ENCODE assay signal across 14 cellular contexts in genomic region chr11:86941077-86941870, GRCh38. TPM values are rescaled to one million over a fixed set of nuclear protein-coding genes. Genes with fewer than 3 reads are reported as not detected.
A peak's percentile ranks its signal among the peaks of the same experiment; 100 is the strongest.
DNase-seq lines count a peak whose midpoint lies in the region; ATAC-seq and TF ChIP-seq lines count a peak whose summit lies in the region.
"Had no signal": no experiment of that assay in that cellular context is flagged by ENCODE, and none has a peak within 500 bp of the region (broad histone marks: within the 10 kb centered on the region; RNA-seq: fewer than 3 reads in every experiment).

No MANE protein-coding gene starts in this region.

- peak in 1 of 2 experiments; percentile 43 for DNase-seq in Caco-2
- DNase-seq in endodermal cell: no peak
- DNase-seq in mesenchymal stem cell: no peak
- DNase-seq in smooth muscle cell (lab: John Stamatoyannopoulos, UW; ENCODE audit: unreplicated experiment): no peak
- DNase-seq in NCI-H446 treated with DMSO at 0.1 percent for 48 hours (lab: John Stamatoyannopoulos, UW): no peak
- DNase-seq in AG20443 (ENCODE audit: low spot score): no peak
- no peak for DNase-seq in glomerular visceral epithelial cell (ENCODE audit: extremely low spot score)
- DNase-seq: activated CD4-positive, alpha-beta T cell treated with anti-CD3 and anti-CD28 coated beads for 1 hour; activated naive CD8-positive, alpha-beta T cell treated with anti-CD3 and anti-CD28 coated beads, Interleukin-2, amount 10 ng/mL, durations not matched to agents 7 days and 5 days; cortex of kidney; DMS153; NCI-H1417 treated with DMSO at 0.1 percent for 48 hours; T-cell had no signal

- no peak overlapping the region for H3K18ac ChIP-seq in mesenchymal stem cell (ENCODE audit: low read depth in 1 of 2, low read length in 2 of 2)

- no peak for ATAC-seq in GM19351 (IDR thresholded peaks at IDR 0.05; ENCODE audit: unreplicated experiment)
- ATAC-seq: T-cell had no signal

- H2BK5ac ChIP-seq in mesenchymal stem cell (ENCODE audit: low read depth, low read length, poor library complexity, severe bottlenecking): no peak overlapping the region

- H3K36me3 ChIP-seq in Caco-2 (ENCODE audit: control insufficient read depth, insufficient read depth, low read length) (no peaks in the 10 kb centered on the region; the same call in 1 of the 2 replicates), endodermal cell (ENCODE audit: control insufficient read depth, insufficient read depth, low read length) (peaks cover 23% of the 10 kb centered on the region), mesenchymal stem cell (ENCODE audit: control insufficient read depth in 1 of 2, insufficient read depth in 2 of 2, low read depth in 1 of 2, low read length in 2 of 2) (peaks cover 3 to 21% of the 10 kb centered on the region in 2 experiments), smooth muscle cell (ENCODE audit: low read depth) (no peaks in the 10 kb centered on the region)

- H3K4me1 Mint-ChIP-seq in Caco-2 (ENCODE audit: low read depth, unreplicated experiment): peaks cover 41% of the 10 kb centered on the region
- H3K4me1 Mint-ChIP-seq in endodermal cell: peaks cover 43% of the 10 kb centered on the region
- H3K4me1 Mint-ChIP-seq: activated naive CD8-positive, alpha-beta T cell treated with anti-CD3 and anti-CD28 coated beads, Interleukin-2, amount 10 ng/mL, durations not matched to agents 7 days and 5 days; T-cell had no signal

- H3K79me1 ChIP-seq in mesenchymal stem cell (replicated peaks; ENCODE audit: low read length, poor library complexity, severe bottlenecking): peaks cover 1% of the 10 kb centered on the region

- no peak overlapping the region for H3K14ac ChIP-seq in mesenchymal stem cell (ENCODE audit: low read length in 2 of 2)

- POLR2A ChIA-PET in Caco-2 (lab: Charles Lee): interaction anchor here (1.5 to 2.1 kb wide), 2 partner anchors 14 to 97 kb away, joined by 7 to 23 read pairs; partner anchors contain the start of genes FZD4 and TMEM135

- H3K36me3 Mint-ChIP-seq in Caco-2 (ENCODE audit: insufficient read depth, unreplicated experiment) (peaks cover 26% of the 10 kb centered on the region), endodermal cell (ENCODE audit: low read depth) (peaks cover 21% of the 10 kb centered on the region)
- H3K36me3 Mint-ChIP-seq: activated naive CD8-positive, alpha-beta T cell treated with anti-CD3 and anti-CD28 coated beads, Interleukin-2, amount 10 ng/mL, durations not matched to agents 7 days and 5 days; T-cell had no signal

- WGBS in endodermal cell (ENCODE audit: insufficient coverage in 1 of 2, insufficient read length in 1 of 2), 2 experiments: 90 to 95% methylated on average over 2 to 7 of the region's 7 CpGs
- 95% methylated on average over 4 of the region's 7 CpGs for WGBS in mesenchymal stem cell
- 61% methylated on average over 7 of the region's 7 CpGs for WGBS in smooth muscle cell (ENCODE audit: low lambda C conversion rate)

- H3K27me3 Mint-ChIP-seq in Caco-2 (ENCODE audit: insufficient read depth, unreplicated experiment) (no peaks in the 10 kb centered on the region), endodermal cell (ENCODE audit: insufficient read depth) (no peaks in the 10 kb centered on the region)

- H3K4me1 ChIP-seq in Caco-2: peaks cover 39% of the 10 kb centered on the region
- no peaks in the 10 kb centered on the region for H3K4me1 ChIP-seq in endodermal cell (ENCODE audit: control insufficient read depth, insufficient read depth, low read length)
- H3K4me1 ChIP-seq in mesenchymal stem cell (ENCODE audit: control insufficient read depth, insufficient read depth, low read depth, low read length): peaks cover 6% of the 10 kb centered on the region
- peaks cover 11% of the 10 kb centered on the region for H3K4me1 ChIP-seq in smooth muscle cell (ENCODE audit: low read depth)

- H3K9me3 Mint-ChIP-seq in Caco-2 (ENCODE audit: unreplicated experiment): no peaks in the 10 kb centered on the region
- no peaks in the 10 kb centered on the region for H3K9me3 Mint-ChIP-seq in endodermal cell
- H3K9me3 Mint-ChIP-seq: activated naive CD8-positive, alpha-beta T cell treated with anti-CD3 and anti-CD28 coated beads, Interleukin-2, amount 10 ng/mL, durations not matched to agents 7 days and 5 days; T-cell had no signal

- peaks cover 6% of the 10 kb centered on the region for H3F3A ChIP-seq in smooth muscle cell (ENCODE audit: low read depth)

- H3K4me3 Mint-ChIP-seq in Caco-2 (ENCODE audit: unreplicated experiment): peak overlapping the region; percentile 60
- H3K4me3 Mint-ChIP-seq in endodermal cell: no peak overlapping the region
- H3K4me3 Mint-ChIP-seq: activated naive CD8-positive, alpha-beta T cell treated with anti-CD3 and anti-CD28 coated beads, Interleukin-2, amount 10 ng/mL, durations not matched to agents 7 days and 5 days; T-cell had no signal

- CTCF ChIA-PET in Caco-2 (lab: Charles Lee): interaction anchor here (0.8 to 5.8 kb wide), 5 partner anchors 14 to 581 kb away, joined by 3 to 64 read pairs (median 4); partner anchors contain the start of genes FZD4 and TMEM135

- H2AFZ ChIP-seq in mesenchymal stem cell (ENCODE audit: low read depth, low read length): no peak overlapping the region
- H2AFZ ChIP-seq in smooth muscle cell (ENCODE audit: low read depth): peak overlapping the region; percentile 93

- intact Hi-C loops in Caco-2 (cut with micrococcal nuclease; ENCODE audit: unreplicated experiment): loop anchor here (1.0 to 2.0 kb wide), 3 partner anchors 14 to 96 kb away; partner anchors contain the start of genes FZD4 and TMEM135

- H3K27ac ChIP-seq in endodermal cell (ENCODE audit: low read depth, low read length) (no peak overlapping the region), mesenchymal stem cell (ENCODE audit: low read length, poor library complexity, severe bottlenecking) (no peak overlapping the region), smooth muscle cell (ENCODE audit: low read depth) (peak overlapping the region; percentile 2)

- no peak overlapping the region for H4K91ac ChIP-seq in mesenchymal stem cell (ENCODE audit: low read length)

- H3K27me3 ChIP-seq in Caco-2 (replicated peaks; ENCODE audit: control insufficient read depth, insufficient read depth, low read length) (no peaks in the 10 kb centered on the region), endodermal cell (ENCODE audit: control insufficient read depth, insufficient read depth, low read length, poor library complexity, severe bottlenecking) (no peaks in the 10 kb centered on the region), mesenchymal stem cell (ENCODE audit: control insufficient read depth in 1 of 2, insufficient read depth in 1 of 2, low read length in 2 of 2) (no peaks in the 10 kb centered on the region), smooth muscle cell (ENCODE audit: low read depth) (no peaks in the 10 kb centered on the region)

- no peak overlapping the region for H2BK15ac ChIP-seq in mesenchymal stem cell (ENCODE audit: low read depth, poor library complexity, severe bottlenecking)

- no peak overlapping the region for H2AK5ac ChIP-seq in mesenchymal stem cell (ENCODE audit: low read length, severe bottlenecking)

- no peak overlapping the region for H4K8ac ChIP-seq in mesenchymal stem cell (ENCODE audit: low read length)

- no peaks in the 10 kb centered on the region for H4K20me1 ChIP-seq in smooth muscle cell (ENCODE audit: low read depth)

- no peak overlapping the region for H3K9ac ChIP-seq in endodermal cell (ENCODE audit: extremely low read depth, low read length, poor library complexity, severe bottlenecking)
- peak overlapping the region; percentile 89 for H3K9ac ChIP-seq in mesenchymal stem cell (ENCODE audit: low read length)
- no peak overlapping the region for H3K9ac ChIP-seq in smooth muscle cell (ENCODE audit: low read depth)

- peak overlapping the region in 1 of 2 experiments; percentile 68 for H2BK12ac ChIP-seq in mesenchymal stem cell (ENCODE audit: low read length in 2 of 2)

- no peak overlapping the region for H3K4ac ChIP-seq in mesenchymal stem cell (ENCODE audit: low read depth in 1 of 2, low read length in 2 of 2)

- TF ChIP-seq CTCF in Caco-2 (IDR thresholded peaks at IDR 0.05; ENCODE audit: insufficient read depth in 1 of 2, low read depth in 1 of 2, low read length in 1 of 2, severe bottlenecking in 1 of 2, unreplicated experiment in 1 of 2) (no peak), endodermal cell (conservative IDR thresholded peaks at IDR 0.05) (no peak), smooth muscle cell (IDR thresholded peaks at IDR 0.05; ENCODE audit: borderline replicate concordance, insufficient read depth, poor library complexity, severe bottlenecking) (no peak)

- no peaks in the 10 kb centered on the region for H3K9me3 ChIP-seq in Caco-2
- no peaks in the 10 kb centered on the region for H3K9me3 ChIP-seq in endodermal cell (ENCODE audit: control insufficient read depth, low read length)
- no peaks in the 10 kb centered on the region for H3K9me3 ChIP-seq in mesenchymal stem cell (ENCODE audit: control insufficient read depth, low read length)
- no peaks in the 10 kb centered on the region for H3K9me3 ChIP-seq in smooth muscle cell (replicated peaks; ENCODE audit: low read depth)

- H3K79me2 ChIP-seq in smooth muscle cell (ENCODE audit: low read depth): no peaks in the 10 kb centered on the region

- no TSS peak for BruUV-seq in Caco-2 (replicated peaks; lab: Mats Ljungman, UMichigan)

- no peak overlapping the region for H3K23ac ChIP-seq in mesenchymal stem cell (ENCODE audit: low read length in 2 of 2)

- H3K27ac Mint-ChIP-seq in Caco-2 (ENCODE audit: unreplicated experiment) (peak overlapping the region; percentile 84), endodermal cell (peak overlapping the region; percentile 11)
- H3K27ac Mint-ChIP-seq: activated naive CD8-positive, alpha-beta T cell treated with anti-CD3 and anti-CD28 coated beads, Interleukin-2, amount 10 ng/mL, durations not matched to agents 7 days and 5 days; T-cell had no signal

- no peak overlapping the region for H3K4me3 ChIP-seq in Caco-2 (ENCODE audit: low read depth, low read length)
- H3K4me3 ChIP-seq in endodermal cell (ENCODE audit: low read length): no peak overlapping the region
- peak overlapping the region in 1 of 2 experiments; percentile 65 for H3K4me3 ChIP-seq in mesenchymal stem cell (ENCODE audit: insufficient read depth in 1 of 2, low read depth in 1 of 2, low read length in 2 of 2)
- peak overlapping the region; percentile 14 for H3K4me3 ChIP-seq in smooth muscle cell

- no peak overlapping the region for H2BK120ac ChIP-seq in mesenchymal stem cell (ENCODE audit: low read depth, low read length)

- H3K4me2 ChIP-seq in mesenchymal stem cell (ENCODE audit: low read length, poor library complexity, severe bottlenecking) (no peak overlapping the region), smooth muscle cell (peak overlapping the region; percentile 75)

RNA-seq across cellular contexts. Expression of gene FZD4, which starts 13.9 kb away (rescaled TPM):
- total RNA-seq in Caco-2 (2022): 60.6 and 78.4 TPM in 2 replicates
- 10 to 100 TPM; 52.1 to 53.9 TPM for total RNA-seq in endodermal cell
- 11.2 TPM for polyA plus RNA-seq in endodermal cell (2013, experiment 1 of 2)
- polyA plus RNA-seq in endodermal cell (2013, experiment 2 of 2): 11.4 TPM
- 3.3 TPM for polyA plus RNA-seq in mesenchymal stem cell (2013, experiment 1 of 2)
- polyA plus RNA-seq in mesenchymal stem cell (2013, experiment 2 of 2): 3.2 TPM
- total RNA-seq in smooth muscle cell: 5.8 and 6.6 TPM in 2 replicates
- polyA plus RNA-seq in smooth muscle cell: 1.8 and 2.8 TPM in 2 replicates
